6 cellular contexts compared by ENCODE assay signal in the genomic region with DNA sequence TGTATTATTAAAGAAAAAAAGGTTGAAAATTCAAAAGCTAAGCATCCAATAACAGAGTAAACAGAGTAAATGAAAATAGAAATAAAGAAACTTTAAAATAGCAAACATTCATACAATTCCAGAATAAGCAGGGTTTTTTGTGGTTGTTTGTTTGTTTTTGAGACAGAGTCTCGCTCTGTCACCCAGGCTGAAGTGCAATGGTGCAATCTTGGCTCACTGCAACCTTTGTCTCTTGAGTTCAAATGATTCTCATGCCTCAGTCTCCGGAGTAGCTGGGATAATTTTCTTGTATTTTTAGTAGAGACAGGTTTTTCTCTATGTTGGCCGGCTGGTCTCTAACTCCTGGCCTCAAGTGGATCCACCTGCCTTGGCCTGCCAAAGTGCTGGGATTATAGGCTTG.
"Had no signal": no experiment of that assay in that cellular context is flagged by ENCODE, and none has a peak within 500 bp of the region (broad histone marks: within the 10 kb centered on the region; RNA-seq: fewer than 3 reads in every experiment).

No MANE protein-coding gene starts in this region.

- H3K4me3 Mint-ChIP-seq: GM23338, H9 had no signal

- DNase-seq: H9, HCEC 1CT, IMR-90 had no signal

- H3K27ac Mint-ChIP-seq: GM23338, H9 had no signal

- H3K4me2 ChIP-seq: GM23338 had no signal

- H3K4me3 ChIP-seq: GM23338 had no signal

- FAIRE-seq: H54 had no signal

- H3K4me1 Mint-ChIP-seq: GM23338 had no signal

- H3K27ac ChIP-seq: HL-60 had no signal

- H2AFZ ChIP-seq: GM23338 had no signal
